In the genomic region with DNA sequence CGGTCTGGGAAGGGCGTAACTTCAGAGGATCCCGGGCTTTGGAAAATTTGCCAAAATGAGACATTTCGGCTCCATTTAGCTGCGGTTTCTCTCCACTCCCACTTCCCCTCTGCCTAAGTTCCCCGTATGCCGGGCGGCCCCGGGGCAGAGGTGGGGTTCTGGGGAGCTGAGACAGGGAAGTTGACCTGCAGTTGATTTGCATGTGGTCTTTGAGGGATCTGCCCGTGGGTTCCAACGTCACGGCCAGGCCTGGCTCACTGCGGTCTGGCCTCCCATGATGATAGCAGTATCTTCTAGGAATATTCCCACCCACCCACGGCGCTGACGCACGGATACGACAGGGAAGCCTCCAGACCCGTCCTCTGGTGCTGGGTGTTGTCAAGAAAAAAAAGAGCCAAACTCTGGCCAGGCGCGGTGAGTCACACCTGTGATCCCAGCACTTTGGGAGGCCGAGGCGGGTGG, we compare ENCODE assay signal across 7 cellular contexts. TPM values are rescaled to one million over a fixed set of nuclear protein-coding genes. Genes with fewer than 3 reads are reported as not detected.
DNase-seq lines count a peak whose midpoint lies in the region; ATAC-seq, FAIRE-seq and TF ChIP-seq lines count a peak whose summit lies in the region.

No MANE protein-coding gene starts in this region.

- DNase-seq in HT1080 (ENCODE audit: low read depth), result peak; percentile 47
- DNase-seq in frontal cortex (ENCODE audit: low spot score in 2 of 2), result peak; percentile 31
- DNase-seq in stimulated activated naive B cell treated with anti-CD40 and anti-IgM and Interleukin-4, amounts not matched to agents 10 μg/mL and 1 μg/mL and 100 μg/mL, for 72 hours, result peak; percentile 94
- DNase-seq in progenitor cell of endocrine pancreas (ENCODE audit: low spot score, unreplicated experiment), result no peak
- no peak for DNase-seq in NCI-H2081 (lab: John Stamatoyannopoulos, UW)

- peaks cover 0 to 7% of the 10 kb centered on the region in 2 donors for H3K27me3 Mint-ChIP-seq in stimulated activated naive B cell treated with anti-CD40 and anti-IgM and Interleukin-4, amounts not matched to agents 10 μg/mL and 1 μg/mL and 100 μg/mL, for 72 hours
- H3K27me3 Mint-ChIP-seq in progenitor cell of endocrine pancreas, result peaks cover 5% of the 10 kb centered on the region

- peak overlapping the region; percentile 27 to 58 for H3K4me3 Mint-ChIP-seq in stimulated activated naive B cell treated with anti-CD40 and anti-IgM and Interleukin-4, amounts not matched to agents 10 μg/mL and 1 μg/mL and 100 μg/mL, for 72 hours
- no peak overlapping the region for H3K4me3 Mint-ChIP-seq in progenitor cell of endocrine pancreas (ENCODE audit: low read depth)

- ATAC-seq in GM19463 (IDR thresholded peaks at IDR 0.05; ENCODE audit: unreplicated experiment) (peak; percentile 77), HG02938 (IDR thresholded peaks at IDR 0.05; ENCODE audit: unreplicated experiment) (no peak)
- peak; percentile 99 for ATAC-seq in stimulated activated naive B cell treated with anti-CD40 and anti-IgM and Interleukin-4, amounts not matched to agents 10 μg/mL and 1 μg/mL and 100 μg/mL, for 72 hours (replicated peaks)

- TF ChIP-seq CTCF in progenitor cell of endocrine pancreas (IDR thresholded peaks at IDR 0.05; ENCODE audit: unreplicated experiment), result no peak

- no peak for FAIRE-seq in frontal cortex (lab: Jason Lieb, UNC)

- peaks cover 14 to 23% of the 10 kb centered on the region in 2 donors for H3K4me1 Mint-ChIP-seq in stimulated activated naive B cell treated with anti-CD40 and anti-IgM and Interleukin-4, amounts not matched to agents 10 μg/mL and 1 μg/mL and 100 μg/mL, for 72 hours
- H3K4me1 Mint-ChIP-seq in progenitor cell of endocrine pancreas (ENCODE audit: low read depth), result no peaks in the 10 kb centered on the region

- H3K9me3 Mint-ChIP-seq in stimulated activated naive B cell treated with anti-CD40 and anti-IgM and Interleukin-4, amounts not matched to agents 10 μg/mL and 1 μg/mL and 100 μg/mL, for 72 hours, result peaks cover 0 to 1% of the 10 kb centered on the region in 2 donors
- no peaks in the 10 kb centered on the region for H3K9me3 Mint-ChIP-seq in progenitor cell of endocrine pancreas (ENCODE audit: low read depth)

- peak overlapping the region; percentile 92 for H3K27ac Mint-ChIP-seq in stimulated activated naive B cell treated with anti-CD40 and anti-IgM and Interleukin-4, amounts not matched to agents 10 μg/mL and 1 μg/mL and 100 μg/mL, for 72 hours
- no peak overlapping the region for H3K27ac Mint-ChIP-seq in progenitor cell of endocrine pancreas

- H3K36me3 Mint-ChIP-seq in stimulated activated naive B cell treated with anti-CD40 and anti-IgM and Interleukin-4, amounts not matched to agents 10 μg/mL and 1 μg/mL and 100 μg/mL, for 72 hours, result peaks cover 0 to 5% of the 10 kb centered on the region in 2 donors
- H3K36me3 Mint-ChIP-seq in progenitor cell of endocrine pancreas (ENCODE audit: insufficient read depth), result no peaks in the 10 kb centered on the region

RNA-seq across cellular contexts. Expression of gene CRLF2, which starts 27.3 kb away (rescaled TPM):
- 0.42 TPM in 1 of 2 replicates, not detected in the other for total RNA-seq in HT1080 (2014; rRNA removed; shearing (Covaris generic))
- polyA plus RNA-seq in HT1080 (2015; cell fraction: cytosol; rRNA removed), result not detected in 2 replicates
- polyA plus RNA-seq in HT1080 (2015; cell fraction: nucleus; rRNA removed), result not detected in 2 replicates
- total RNA-seq in frontal cortex (not detected), progenitor cell of endocrine pancreas (0.31 TPM in 1 of 2 replicates, not detected in the other)

RNA-seq across cellular contexts. Expression of gene CSF2RA, which starts 28.9 kb away (rescaled TPM):
- 4.0 and 4.8 TPM in 2 replicates for total RNA-seq in HT1080 (2014; rRNA removed; shearing (Covaris generic))
- polyA plus RNA-seq in HT1080 (2015; cell fraction: cytosol; rRNA removed), result 1.2 and 1.3 TPM in 2 replicates
- polyA plus RNA-seq in HT1080 (2015; cell fraction: nucleus; rRNA removed), result 1.1 and 1.7 TPM in 2 replicates
- total RNA-seq in frontal cortex (4.9 TPM), progenitor cell of endocrine pancreas (0.98 and 1.3 TPM in 2 replicates)

Comparison
In these comparisons a context has a peak if more than half of its experiments do, and no peak if none do; other contexts are left out.
1. DNase-seq: peak in HT1080 (single experiment), frontal cortex (2 of 2) and stimulated activated naive B cell treated with anti-CD40 and anti-IgM and Interleukin-4, amounts not matched to agents 10 μg/mL and 1 μg/mL and 100 μg/mL, for 72 hours (single experiment); none in progenitor cell of endocrine pancreas (single experiment) and NCI-H2081 (0 of 2).